15 cellular contexts compared by ENCODE assay signal in genomic region chr1:51280321-51281096, GRCh38. TPM values are rescaled to one million over a fixed set of nuclear protein-coding genes. Genes with fewer than 3 reads are reported as not detected.
A peak's percentile ranks its signal among the peaks of the same experiment; 100 is the strongest.
DNase-seq lines count a peak whose midpoint lies in the region; ATAC-seq, FAIRE-seq and TF ChIP-seq lines count a peak whose summit lies in the region.
"Had no signal": no experiment of that assay in that cellular context is flagged by ENCODE, and none has a peak within 500 bp of the region (broad histone marks: within the 10 kb centered on the region; RNA-seq: fewer than 3 reads in every experiment).

No MANE protein-coding gene starts in this region.

- in situ Hi-C loops in G401 (cut with HindIII; ENCODE audit: low sequenced_read_pairs): no loop called here

- H3K4me1 Mint-ChIP-seq in MCF 10A (ENCODE audit: insufficient read depth, unreplicated experiment): peaks cover 7% of the 10 kb centered on the region
- H3K4me1 Mint-ChIP-seq: CD4-positive, alpha-beta memory T cell had no signal

- CTCF ChIA-PET in MCF 10A (lab: Yijun Ruan, JAX): interaction anchor here (1.0 to 3.7 kb wide), 3 partner anchors 11 to 20 kb away, joined by 3 to 18 read pairs (median 10); no protein-coding TSS in a partner anchor

- no peak overlapping the region for H3K27ac ChIP-seq in prostate gland

- H3K4me3 Mint-ChIP-seq in MCF 10A (ENCODE audit: unreplicated experiment): no peak overlapping the region
- H3K4me3 Mint-ChIP-seq: CD4-positive, alpha-beta memory T cell had no signal

- no peaks in the 10 kb centered on the region for H3K9me3 Mint-ChIP-seq in MCF 10A (ENCODE audit: unreplicated experiment)
- H3K9me3 Mint-ChIP-seq: CD4-positive, alpha-beta memory T cell had no signal

- ATAC-seq in left lobe of liver (peak; percentile 89), GM19395 (IDR thresholded peaks at IDR 0.05; ENCODE audit: unreplicated experiment) (no peak), HG02642 (IDR thresholded peaks at IDR 0.05; ENCODE audit: poor library complexity, unreplicated experiment) (no peak)

- no peaks in the 10 kb centered on the region for H3K36me3 ChIP-seq in prostate gland
- H3K36me3 ChIP-seq: BE2C had no signal

- H3K27ac Mint-ChIP-seq in MCF 10A (ENCODE audit: low read depth, unreplicated experiment): peak overlapping the region; percentile 41

- POLR2A ChIA-PET in MCF 10A (lab: Yijun Ruan, JAX): interaction anchor here (0.6 to 1.6 kb wide), 9 partner anchors 12 to 414 kb away, joined by 3 to 12 read pairs (median 5); partner anchors contain the start of genes CDKN2C and RNF11

- 62% methylated on average over 5 of the region's 5 CpGs for WGBS in prostate gland

- H3K4me3 ChIP-seq in prostate gland: no peak overlapping the region

- peak; percentile 39 for DNase-seq in G401 (ENCODE audit: low spot score)
- peak; percentile 27 for DNase-seq in RCC 7860 (ENCODE audit: low spot score)
- DNase-seq in MCF 10A (ENCODE audit: unreplicated experiment): peak; percentile 78
- peak; percentile 78 for DNase-seq in left lobe of liver (ENCODE audit: low spot score)
- no peak for DNase-seq in prostate gland (ENCODE audit: low spot score)
- no peak for DNase-seq in NOMO-1 treated with dmso at 0.1 percent for 144 hours (lab: John Stamatoyannopoulos, UW; ENCODE audit: unreplicated experiment)
- DNase-seq: BE2C; CD4-positive, alpha-beta memory T cell; H7; Kasumi-1; NCI-H1417 treated with DMSO at 0.1 percent for 48 hours; NCI-H2029 treated with DMSO at 0.1 percent for 48 hours; NCI-H524 had no signal

- H3K36me3 Mint-ChIP-seq in MCF 10A (ENCODE audit: insufficient read depth, unreplicated experiment): peaks cover 5% of the 10 kb centered on the region

- BruUV-seq in MCF 10A (replicated peaks; lab: Mats Ljungman, UMichigan): no TSS peak

- TF ChIP-seq CTCF in MCF 10A (IDR thresholded peaks at IDR 0.05; ENCODE audit: unreplicated experiment) (no peak), prostate gland (IDR thresholded peaks at IDR 0.05) (no peak)

- TF ChIP-seq POLR2A in prostate gland (IDR thresholded peaks at IDR 0.05): no peak

- FAIRE-seq in RCC 7860 (lab: Jason Lieb, UNC): peak; percentile 70

- H3K9me3 ChIP-seq in prostate gland: no peaks in the 10 kb centered on the region
- H3K9me3 ChIP-seq: BE2C had no signal

- no peaks in the 10 kb centered on the region for H3K27me3 Mint-ChIP-seq in MCF 10A (ENCODE audit: insufficient read depth, unreplicated experiment)
- H3K27me3 Mint-ChIP-seq: CD4-positive, alpha-beta memory T cell had no signal

- intact Hi-C loops in MCF 10A (cut with micrococcal nuclease) (no loop called here), prostate gland (cut with DNase I) (no loop called here)

- H3K27me3 ChIP-seq in prostate gland (replicated peaks; ENCODE audit: insufficient read depth): no peaks in the 10 kb centered on the region
- H3K27me3 ChIP-seq: BE2C had no signal

- H3K4me1 ChIP-seq in prostate gland (replicated peaks): no peaks in the 10 kb centered on the region

RNA-seq across cellular contexts. Expression of gene RNF11, which starts 44.4 kb away (rescaled TPM):
- total RNA-seq in G401 (2014; rRNA removed; shearing (Covaris generic)): 35.4 and 83.7 TPM in 2 replicates
- total RNA-seq in MCF 10A (2022): 73.1 and 86.0 TPM in 2 replicates
- 54.7 TPM for total RNA-seq in left lobe of liver
- 10 to 100 TPM; 75.1 to 81.5 TPM for total RNA-seq in prostate gland

RNA-seq across cellular contexts. Expression of gene TTC39A, which starts 49.9 kb away (rescaled TPM):
- 20.3 and 37.4 TPM in 2 replicates for total RNA-seq in G401 (2014; rRNA removed; shearing (Covaris generic))
- 0.35 and 1.2 TPM in 2 replicates for total RNA-seq in MCF 10A (2022)
- total RNA-seq in left lobe of liver: 2.7 TPM
- 10 to 100 TPM; 65.0 to 78.4 TPM for total RNA-seq in prostate gland
- total RNA-seq: CD4-positive, alpha-beta memory T cell had no signal

Comparison
In these comparisons a context has a peak if more than half of its experiments do, and no peak if none do; other contexts are left out.
1. DNase-seq: peak in G401 (single experiment), RCC 7860 (single experiment), MCF 10A (single experiment) and left lobe of liver (single experiment); none in prostate gland (single experiment) and NOMO-1 treated with dmso at 0.1 percent for 144 hours (single experiment).